15 cellular contexts compared by ENCODE assay signal in the genomic region with DNA sequence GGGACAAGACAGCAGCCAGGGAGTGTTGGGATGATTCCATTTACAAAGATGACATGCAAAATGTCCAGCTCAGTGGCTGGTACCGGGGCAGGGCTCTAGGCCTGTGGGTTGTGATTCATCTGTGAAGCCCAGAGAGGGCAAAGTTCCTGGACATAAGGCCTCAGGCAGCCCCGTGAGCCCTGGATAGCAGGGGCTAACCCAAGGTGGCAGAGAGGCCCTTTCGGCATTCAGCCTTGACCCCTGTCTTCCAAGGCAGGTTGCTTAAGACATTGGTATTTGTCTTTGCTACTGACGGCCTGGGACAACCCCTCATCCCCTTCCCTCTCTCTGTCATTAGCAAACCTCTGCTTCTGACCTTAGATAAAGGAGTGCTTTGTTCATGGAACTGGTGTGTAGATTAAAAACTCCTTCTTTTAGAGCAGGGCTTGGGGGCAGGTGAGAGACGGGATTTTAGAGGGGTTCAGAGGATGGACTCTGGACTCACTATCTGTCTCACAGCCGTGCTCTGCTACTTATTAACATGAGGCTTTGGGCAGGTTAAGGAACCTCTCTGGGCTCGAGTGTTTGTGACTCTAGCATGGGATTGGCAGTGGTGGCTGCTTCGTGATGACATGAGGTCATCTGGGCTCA. TPM values are rescaled to one million over a fixed set of nuclear protein-coding genes. Genes with fewer than 3 reads are reported as not detected.
DNase-seq lines count a peak whose midpoint lies in the region; ATAC-seq, FAIRE-seq and TF ChIP-seq lines count a peak whose summit lies in the region.
"Had no signal": no experiment of that assay in that cellular context is flagged by ENCODE, and none has a peak within 500 bp of the region (broad histone marks: within the 10 kb centered on the region; RNA-seq: fewer than 3 reads in every experiment).

No MANE protein-coding gene starts in this region.

- H3K79me2 ChIP-seq in GM12878 (ENCODE audit: control insufficient read depth, insufficient read depth, low read length): no peaks in the 10 kb centered on the region

- TF ChIP-seq EP300 in GM12878 (IDR thresholded peaks at IDR 0.05; ENCODE audit: borderline replicate concordance in 1 of 2, control insufficient read depth in 1 of 2, low read depth in 2 of 2, low read length in 2 of 2): no peak

- no TSS peak for BruUV-seq in GM12878 (replicated peaks; lab: Mats Ljungman, UMichigan)

- POLR2A ChIA-PET in GM12878 (lab: Charles Lee): interaction anchor here (1.4 kb wide), 1 partner anchor 13 kb away, joined by 3 read pairs; no protein-coding TSS in a partner anchor
- POLR2A ChIA-PET in activated CD4-positive, alpha-beta T cell treated with anti-CD3 and anti-CD28 coated beads for 36 hours (lab: Charles Lee): no interaction called here

- H4K20me1 ChIP-seq in GM12878 (ENCODE audit: control insufficient read depth, insufficient read depth): no peaks in the 10 kb centered on the region

- H3K9me3 ChIP-seq in GM12878 (replicated peaks; ENCODE audit: control insufficient read depth, insufficient read depth, low read length): no peaks in the 10 kb centered on the region
- H3K9me3 ChIP-seq in right lobe of liver: no peaks in the 10 kb centered on the region
- no peaks in the 10 kb centered on the region for H3K9me3 ChIP-seq in stomach smooth muscle (ENCODE audit: control insufficient read depth in 2 of 2, low read length in 2 of 2)

- H3K9me3 Mint-ChIP-seq in HFFc6: no peaks in the 10 kb centered on the region
- no peaks in the 10 kb centered on the region for H3K9me3 Mint-ChIP-seq in activated CD4-positive, alpha-beta T cell treated with anti-CD3 and anti-CD28 coated beads for 36 hours (ENCODE audit: low read depth)
- H3K9me3 Mint-ChIP-seq: activated T-cell treated with anti-CD3 and anti-CD28 coated beads, Interleukin-2, amount 50 U/mL, for 72 hours; IgD-negative memory B cell had no signal

- no peaks in the 10 kb centered on the region for H3K36me3 ChIP-seq in GM12878 (ENCODE audit: control insufficient read depth in 2 of 2, insufficient read depth in 2 of 2, low read length in 1 of 2)
- no peaks in the 10 kb centered on the region for H3K36me3 ChIP-seq in right lobe of liver
- no peaks in the 10 kb centered on the region for H3K36me3 ChIP-seq in stomach smooth muscle (ENCODE audit: control insufficient read depth in 2 of 2, insufficient read depth in 2 of 2, low read length in 2 of 2)

- peak overlapping the region; percentile 77 for H3K27ac Mint-ChIP-seq in HFFc6
- no peak overlapping the region for H3K27ac Mint-ChIP-seq in activated CD4-positive, alpha-beta T cell treated with anti-CD3 and anti-CD28 coated beads for 36 hours
- H3K27ac Mint-ChIP-seq: activated T-cell treated with anti-CD3 and anti-CD28 coated beads, Interleukin-2, amount 50 U/mL, for 72 hours; IgD-negative memory B cell; T-helper 17 cell had no signal

- intact Hi-C loops in GM12878 (cut with micrococcal nuclease; ENCODE audit: unreplicated experiment) (no loop called here), right lobe of liver (cut with DNase I) (no loop called here)
- intact Hi-C loops in activated CD4-positive, alpha-beta T cell treated with anti-CD3 and anti-CD28 coated beads for 36 hours (cut with DNase I, micrococcal nuclease): no loop called here

- no peaks in the 10 kb centered on the region; the same call in 1 of the 2 replicates for H3K27me3 Mint-ChIP-seq in HFFc6 (ENCODE audit: insufficient read depth)
- peaks cover 6% of the 10 kb centered on the region for H3K27me3 Mint-ChIP-seq in activated CD4-positive, alpha-beta T cell treated with anti-CD3 and anti-CD28 coated beads for 36 hours

- H3K27ac ChIP-seq in GM12878 (ENCODE audit: control insufficient read depth, insufficient read depth) (no peak overlapping the region), right lobe of liver (no peak overlapping the region), stomach smooth muscle (ENCODE audit: low read length) (peak overlapping the region; percentile 3)
- H3K27ac ChIP-seq: dorsolateral prefrontal cortex had no signal

- H3K4me1 Mint-ChIP-seq in HFFc6 (ENCODE audit: low read depth): peaks cover 40% of the 10 kb centered on the region
- no peaks in the 10 kb centered on the region for H3K4me1 Mint-ChIP-seq in activated CD4-positive, alpha-beta T cell treated with anti-CD3 and anti-CD28 coated beads for 36 hours
- H3K4me1 Mint-ChIP-seq: IgD-negative memory B cell had no signal

- no peak for TF ChIP-seq RAD21 in GM12878 (IDR thresholded peaks at IDR 0.05; ENCODE audit: insufficient read depth, low read depth, low read length)

- H3K4me3 Mint-ChIP-seq in HFFc6: no peak overlapping the region; the same call in 1 of the 2 replicates
- no peak overlapping the region for H3K4me3 Mint-ChIP-seq in activated CD4-positive, alpha-beta T cell treated with anti-CD3 and anti-CD28 coated beads for 36 hours
- H3K4me3 Mint-ChIP-seq: activated T-cell treated with anti-CD3 and anti-CD28 coated beads, Interleukin-2, amount 50 U/mL, for 72 hours; T-helper 17 cell had no signal

- no peaks in the 10 kb centered on the region for H3K4me1 ChIP-seq in GM12878 (ENCODE audit: control insufficient read depth, insufficient read depth, low read length)
- peaks cover 0 to 2% (median 0%) of the 10 kb centered on the region in 4 donors for H3K4me1 ChIP-seq in right lobe of liver
- H3K4me1 ChIP-seq in stomach smooth muscle (ENCODE audit: control insufficient read depth, insufficient read depth, low read length): peaks cover 57% of the 10 kb centered on the region

- CTCF ChIA-PET in GM12878 (lab: Yijun Ruan, JAX): interaction anchor here (0.8 kb wide), 1 partner anchor 132 kb away, joined by 3 read pairs; no protein-coding TSS in a partner anchor
- CTCF ChIA-PET in activated CD4-positive, alpha-beta T cell treated with anti-CD3 and anti-CD28 coated beads for 36 hours (lab: Charles Lee): interaction anchor here (0.6 to 1.5 kb wide), 2 partner anchors 9 to 115 kb away, joined by 4 read pairs; no protein-coding TSS in a partner anchor

- H3K9ac ChIP-seq in GM12878 (ENCODE audit: control insufficient read depth, insufficient read depth, low read length) (no peak overlapping the region), stomach smooth muscle (ENCODE audit: low read length in 2 of 2) (no peak overlapping the region)

- SMC1A ChIA-PET in GM12878 (lab: Charles Lee; ENCODE audit: uncharacterized antibody, unreplicated experiment): interaction anchor here (1.4 to 1.5 kb wide), 3 partner anchors 34 to 61 kb away, joined by 3 to 4 read pairs (median 4); no protein-coding TSS in a partner anchor

- H3K4me2 ChIP-seq in GM12878 (ENCODE audit: control insufficient read depth, insufficient read depth): no peak overlapping the region

- TF ChIP-seq CTCF in HFFc6 (IDR thresholded peaks at IDR 0.05) (no peak), GM12878 (IDR thresholded peaks at IDR 0.05 in 2 of 3, conservative IDR thresholded peaks at IDR 0.05 in 1 of 3; ENCODE audit: control insufficient read depth in 2 of 3, extremely low read depth in 1 of 3, insufficient read depth in 1 of 3, low read depth in 3 of 3, low read length in 3 of 3) (no peak), right lobe of liver (IDR thresholded peaks at IDR 0.05) (no peak)

- H3K36me3 Mint-ChIP-seq in HFFc6 (ENCODE audit: low read depth): no peaks in the 10 kb centered on the region
- H3K36me3 Mint-ChIP-seq in activated CD4-positive, alpha-beta T cell treated with anti-CD3 and anti-CD28 coated beads for 36 hours (ENCODE audit: low read depth): no peaks in the 10 kb centered on the region

- no peak for TF ChIP-seq POLR2A in GM12878 (IDR thresholded peaks at IDR 0.05; ENCODE audit: low read depth, low read length)
- no peak for TF ChIP-seq POLR2A in right lobe of liver (IDR thresholded peaks at IDR 0.05)

- H3K4me3 ChIP-seq in GM12878 (no peak overlapping the region), right lobe of liver (no peak overlapping the region), stomach smooth muscle (ENCODE audit: low read length in 2 of 2) (no peak overlapping the region)
- H3K4me3 ChIP-seq: dorsolateral prefrontal cortex had no signal

- no peak for FAIRE-seq in GM12878 (lab: Jason Lieb, UNC)

- H2AFZ ChIP-seq in GM12878 (ENCODE audit: control insufficient read depth, low read depth, low read length): no peak overlapping the region

- in situ Hi-C loops in GM12878 (cut with MboI): no loop called here

- DNase-seq in HFFc6: peak; percentile 25
- DNase-seq in GM12878 (ENCODE audit: low read depth, low spot score): no peak
- DNase-seq in right lobe of liver: no peak
- DNase-seq in activated CD4-positive, alpha-beta T cell treated with anti-CD3 and anti-CD28 coated beads for 36 hours: no peak
- DNase-seq: activated T-cell treated with anti-CD3 and anti-CD28 coated beads, Interleukin-2, amount 50 U/mL, for 72 hours; amygdala; dorsolateral prefrontal cortex; foreskin fibroblast; NCI-H1105 treated with DMSO at 0.1 percent for 48 hours; RPMI8226; T-helper 17 cell had no signal

- 31% methylated on average over 8 of the region's 8 CpGs for WGBS in GM12878 (ENCODE audit: insufficient coverage, insufficient replicate concordance, low lambda C conversion rate, missing lambda C conversion rate)
- 45% methylated on average over 5 of the region's 8 CpGs for WGBS in right lobe of liver (ENCODE audit: insufficient coverage, low coverage, low lambda C conversion rate, missing lambda C conversion rate)

- H3K27me3 ChIP-seq in GM12878 (replicated peaks in 1 of 2; ENCODE audit: control insufficient read depth in 2 of 2, insufficient read depth in 2 of 2, low read length in 1 of 2) (no peaks in the 10 kb centered on the region), right lobe of liver (no peaks in the 10 kb centered on the region), stomach smooth muscle (ENCODE audit: control insufficient read depth in 1 of 2, insufficient read depth in 2 of 2, low read length in 2 of 2) (no peaks in the 10 kb centered on the region)

- ATAC-seq in GM12878 (peak; percentile 49), right lobe of liver (peak in 3 of 4 donors; percentile 15 to 66 (median 21)), HG03442 (IDR thresholded peaks at IDR 0.05; ENCODE audit: unreplicated experiment) (no peak), HG02759 (IDR thresholded peaks at IDR 0.05; ENCODE audit: unreplicated experiment) (no peak)
- ATAC-seq in activated CD4-positive, alpha-beta T cell treated with anti-CD3 and anti-CD28 coated beads for 36 hours: no peak
- ATAC-seq: activated T-cell treated with anti-CD3 and anti-CD28 coated beads, Interleukin-2, amount 50 U/mL, for 72 hours; T-helper 17 cell had no signal

- RAD21 ChIA-PET in GM12878 (lab: Charles Lee; ENCODE audit: unreplicated experiment): no interaction called here

RNA-seq across cellular contexts. Expression of gene TMEM51, which starts 36.3 kb away (rescaled TPM):
- total RNA-seq in HFFc6 (2021; fragmentation: NEBNext Ultra II Directional; extraction: Animal tissue kit (Norgen Biotek cat#: 25700)): 1 to 10 TPM; 4.8 to 6.8 (median 6.6) TPM
- total RNA-seq in GM12878 (2013; cell fraction: nucleolus; rRNA removed): 5.5 and 5.8 TPM in 2 replicates
- total RNA-seq in GM12878 (2014; rRNA removed) (3.0 and 3.2 TPM in 2 replicates), GM12878 (2014; rRNA removed; fragmentation: Illumina TruSeq; extraction: Trizol) (1.7 and 2.0 TPM in 2 replicates), GM12878 (2021) (4.2 TPM in 2 replicates), right lobe of liver (1 to 10 TPM; 1.3 to 5.4 (median 1.9) TPM)
- polyA plus RNA-seq in GM12878 (2011; ENCODE audit: low read depth): 1.9 TPM
- polyA plus RNA-seq in GM12878 (2011; rRNA removed) (2.1 and 3.2 TPM in 2 replicates), GM12878 (2014; fragmentation: Illumina TruSeq; extraction: Trizol) (1.7 and 3.2 TPM in 2 replicates), GM12878 (2014; fragmentation: Nextera tagmentation; extraction: Ambion mirVana) (under 1 TPM; 0.55 to 0.93 TPM), GM12878 (2014; rRNA removed) (3.9 and 4.8 TPM in 2 replicates), GM12878 (2016; fragmentation: Nextera tagmentation; extraction: Ambion mirVana) (1 to 10 TPM; 2.2 to 3.6 TPM)
- polyA plus RNA-seq in GM12878 (2011; cell fraction: cytosol; rRNA removed): 3.2 TPM in 2 replicates
- 2.3 and 2.7 TPM in 2 replicates for polyA plus RNA-seq in GM12878 (2011; cell fraction: nucleus; rRNA removed)
- polyA plus RNA-seq in GM12878 (2012): 2.9 and 4.9 TPM in 2 replicates
- polyA minus RNA-seq in GM12878 (2011; rRNA and poly(A)+ RNA removed): 1.5 and 2.5 TPM in 2 replicates
- polyA minus RNA-seq in GM12878 (2011; cell fraction: cytosol; rRNA and poly(A)+ RNA removed): 0.67 and 0.94 TPM in 2 replicates
- 0.67 and 1.1 TPM in 2 replicates for polyA minus RNA-seq in GM12878 (2011; cell fraction: nucleus; rRNA and poly(A)+ RNA removed)
- total RNA-seq in activated CD4-positive, alpha-beta T cell treated with anti-CD3 and anti-CD28 coated beads for 36 hours: under 1 TPM in 1 of 2 experiments, not detected in 1; 0.11 TPM
- total RNA-seq: activated T-cell treated with anti-CD3 and anti-CD28 coated beads, Interleukin-2, amount 50 U/mL, for 72 hours; T-helper 17 cell had no signal
- polyA plus RNA-seq: IgD-negative memory B cell had no signal

RNA-seq across cellular contexts. Expression of gene FHAD1, which starts 57.2 kb away (rescaled TPM):
- under 1 TPM in 2 of 6 experiments, not detected in 4; 0.16 to 0.25 TPM for total RNA-seq in HFFc6 (2021; fragmentation: NEBNext Ultra II Directional; extraction: Animal tissue kit (Norgen Biotek cat#: 25700))
- total RNA-seq in GM12878 (2013; cell fraction: nucleolus; rRNA removed): 0.84 and 1.0 TPM in 2 replicates
- total RNA-seq in GM12878 (2014; rRNA removed) (0.22 and 0.40 TPM in 2 replicates), GM12878 (2014; rRNA removed; fragmentation: Illumina TruSeq; extraction: Trizol) (0.40 and 0.41 TPM in 2 replicates), GM12878 (2021) (0.51 and 0.80 TPM in 2 replicates), right lobe of liver (under 1 TPM in 3 of 6 experiments, not detected in 3; 0.06 to 0.53 (median 0.12) TPM)
- not detected for polyA plus RNA-seq in GM12878 (2011; ENCODE audit: low read depth)
- polyA plus RNA-seq in GM12878 (2011; rRNA removed) (1.0 TPM in 2 replicates), GM12878 (2014; fragmentation: Illumina TruSeq; extraction: Trizol) (0.25 and 0.29 TPM in 2 replicates), GM12878 (2014; fragmentation: Nextera tagmentation; extraction: Ambion mirVana) (under 1 TPM in 1 of 2 experiments, not detected in 1; 0.09 TPM), GM12878 (2014; rRNA removed) (0.14 and 0.22 TPM in 2 replicates), GM12878 (2016; fragmentation: Nextera tagmentation; extraction: Ambion mirVana) (under 1 TPM in 1 of 2 experiments, not detected in 1; 0.20 TPM)
- polyA plus RNA-seq in GM12878 (2011; cell fraction: cytosol; rRNA removed): 0.75 and 0.79 TPM in 2 replicates
- 1.3 and 1.4 TPM in 2 replicates for polyA plus RNA-seq in GM12878 (2011; cell fraction: nucleus; rRNA removed)
- 0.12 and 0.15 TPM in 2 replicates for polyA plus RNA-seq in GM12878 (2012)
- polyA minus RNA-seq in GM12878 (2011; rRNA and poly(A)+ RNA removed): 0.67 and 0.88 TPM in 2 replicates
- not detected in 2 replicates for polyA minus RNA-seq in GM12878 (2011; cell fraction: cytosol; rRNA and poly(A)+ RNA removed)
- 0.73 and 0.96 TPM in 2 replicates for polyA minus RNA-seq in GM12878 (2011; cell fraction: nucleus; rRNA and poly(A)+ RNA removed)
- total RNA-seq in activated CD4-positive, alpha-beta T cell treated with anti-CD3 and anti-CD28 coated beads for 36 hours: under 1 TPM; 0.21 to 0.53 TPM
- total RNA-seq: T-helper 17 cell had no signal
- polyA plus RNA-seq: IgD-negative memory B cell had no signal

Comparison
In these comparisons a context has a peak if more than half of its experiments do, and no peak if none do; other contexts are left out.
1. ATAC-seq: peak in GM12878 (single experiment) and right lobe of liver (3 of 4); none in activated CD4-positive, alpha-beta T cell treated with anti-CD3 and anti-CD28 coated beads for 36 hours (single experiment), HG03442 (single experiment) and HG02759 (single experiment).